In genomic region chr17:28898261-28898955, GRCh38 we compare ENCODE assay signal across 8 cellular contexts. TPM values are rescaled to one million over a fixed set of nuclear protein-coding genes. Genes with fewer than 3 reads are reported as not detected.
DNase-seq lines count a peak whose midpoint lies in the region; ATAC-seq, FAIRE-seq and TF ChIP-seq lines count a peak whose summit lies in the region.

No MANE protein-coding gene starts in this region.

- peaks cover 5% of the 10 kb centered on the region for H3K36me3 ChIP-seq in CD8-positive, alpha-beta memory T cell (ENCODE audit: insufficient read depth, low read length)
- H3K36me3 ChIP-seq in PC-9 (ENCODE audit: low read depth) (no peaks in the 10 kb centered on the region), endodermal cell (ENCODE audit: control insufficient read depth, insufficient read depth, low read length) (peaks cover 27% of the 10 kb centered on the region), trophoblast cell (ENCODE audit: control insufficient read depth in 1 of 2, insufficient read depth in 2 of 2, low read length in 2 of 2) (peaks cover 4 to 10% of the 10 kb centered on the region in 2 experiments), small intestine (ENCODE audit: control insufficient read depth in 2 of 2, insufficient read depth in 2 of 2, low read length in 2 of 2) (no peaks in the 10 kb centered on the region)

- no peak overlapping the region for H3K4ac ChIP-seq in trophoblast cell (ENCODE audit: low read depth, low read length)

- no peaks in the 10 kb centered on the region for H4K20me1 ChIP-seq in PC-9 (ENCODE audit: insufficient read depth)

- H3K27ac Mint-ChIP-seq in CD8-positive, alpha-beta memory T cell: peak overlapping the region; percentile 94 to 97 (median 95)
- peak overlapping the region; percentile 87 for H3K27ac Mint-ChIP-seq in endodermal cell

- no peaks in the 10 kb centered on the region for H3K27me3 ChIP-seq in CD8-positive, alpha-beta memory T cell (ENCODE audit: insufficient read depth, low read length, poor library complexity, severe bottlenecking)
- H3K27me3 ChIP-seq in PC-9 (ENCODE audit: insufficient read depth, low read depth): no peaks in the 10 kb centered on the region
- no peaks in the 10 kb centered on the region for H3K27me3 ChIP-seq in endodermal cell (ENCODE audit: control insufficient read depth, insufficient read depth, low read length, poor library complexity, severe bottlenecking)
- no peaks in the 10 kb centered on the region for H3K27me3 ChIP-seq in trophoblast cell (ENCODE audit: insufficient read depth, low read length)
- no peaks in the 10 kb centered on the region for H3K27me3 ChIP-seq in small intestine (ENCODE audit: control insufficient read depth in 2 of 2, insufficient read depth in 2 of 2, low read length in 2 of 2)

- H4K8ac ChIP-seq in trophoblast cell (ENCODE audit: low read depth, low read length): no peak overlapping the region

- intact Hi-C loops in PC-9 (cut with micrococcal nuclease; ENCODE audit: unreplicated experiment): no loop called here

- H3K27me3 Mint-ChIP-seq in CD8-positive, alpha-beta memory T cell: no peaks in the 10 kb centered on the region
- H3K27me3 Mint-ChIP-seq in endodermal cell (ENCODE audit: insufficient read depth): no peaks in the 10 kb centered on the region

- no peaks in the 10 kb centered on the region for H3K9me3 Mint-ChIP-seq in CD8-positive, alpha-beta memory T cell
- H3K9me3 Mint-ChIP-seq in endodermal cell: no peaks in the 10 kb centered on the region

- peaks cover 0 to 38% (median 8%) of the 10 kb centered on the region in 3 donors for H3K36me3 Mint-ChIP-seq in CD8-positive, alpha-beta memory T cell
- peaks cover 18% of the 10 kb centered on the region for H3K36me3 Mint-ChIP-seq in endodermal cell (ENCODE audit: low read depth)

- H3K79me1 ChIP-seq in trophoblast cell (ENCODE audit: low read length): peaks cover 13% of the 10 kb centered on the region

- H3K79me2 ChIP-seq in PC-9 (ENCODE audit: low read depth): peaks cover 20% of the 10 kb centered on the region
- peaks cover 14% of the 10 kb centered on the region for H3K79me2 ChIP-seq in trophoblast cell (ENCODE audit: control insufficient read depth, insufficient read depth, low read length, poor library complexity)

- peaks cover 58 to 76% (median 61%) of the 10 kb centered on the region in 3 donors for H3K4me1 Mint-ChIP-seq in CD8-positive, alpha-beta memory T cell
- H3K4me1 Mint-ChIP-seq in endodermal cell: peaks cover 19% of the 10 kb centered on the region

- H4K12ac ChIP-seq in trophoblast cell (ENCODE audit: low read depth, low read length): no peak overlapping the region

- DNase-seq in CD8-positive, alpha-beta memory T cell: no peak
- no peak for DNase-seq in PC-9
- DNase-seq in endodermal cell: peak; percentile 55
- peak; percentile 84 to 87 for DNase-seq in trophoblast cell
- DNase-seq in small intestine: no peak
- no peak for DNase-seq in Ammon's horn (ENCODE audit: low spot score)

- TF ChIP-seq CTCF in PC-9 (conservative IDR thresholded peaks at IDR 0.05): no peak
- no peak for TF ChIP-seq CTCF in endodermal cell (conservative IDR thresholded peaks at IDR 0.05)

- no TSS peak for BruUV-seq in PC-9 (replicated peaks; lab: Mats Ljungman, UMichigan)

- H4K91ac ChIP-seq in trophoblast cell (ENCODE audit: low read depth, low read length): no peak overlapping the region

- POLR2A ChIA-PET in CD8-positive, alpha-beta memory T cell (lab: Charles Lee): interaction anchor here (0.6 to 3.1 kb wide), 5 partner anchors 13 to 187 kb away, joined by 3 to 28 read pairs (median 4); partner anchors contain the start of gene PHF12
- POLR2A ChIA-PET in PC-9 (lab: Charles Lee; ENCODE audit: unreplicated experiment): interaction anchor here (0.6 kb wide), 4 partner anchors 43 to 179 kb away, joined by 3 to 12 read pairs (median 6); partner anchors contain the start of gene RPL23A

- no peak overlapping the region for H3K14ac ChIP-seq in trophoblast cell (ENCODE audit: low read length)

- H2BK120ac ChIP-seq in trophoblast cell (ENCODE audit: insufficient read depth, low read length, poor library complexity): no peak overlapping the region

- peak overlapping the region; percentile 88 to 99 (median 97) for H3K4me3 Mint-ChIP-seq in CD8-positive, alpha-beta memory T cell
- H3K4me3 Mint-ChIP-seq in endodermal cell: peak overlapping the region; percentile 90

- CTCF ChIA-PET in CD8-positive, alpha-beta memory T cell (lab: Charles Lee): interaction anchor here (0.9 to 3.2 kb wide), 14 partner anchors 8 to 219 kb away, joined by 3 to 16 read pairs (median 4); partner anchors contain the start of genes PHF12, RPL23A and TLCD1
- CTCF ChIA-PET in PC-9 (lab: Charles Lee): interaction anchor here (1.4 kb wide), 1 partner anchor 137 kb away, joined by 3 read pairs; no protein-coding TSS in a partner anchor

- no peak overlapping the region for H2BK5ac ChIP-seq in trophoblast cell (ENCODE audit: low read depth, low read length, poor library complexity)

- H3F3A ChIP-seq in PC-9 (ENCODE audit: insufficient read depth, low read depth): peaks cover 30% of the 10 kb centered on the region

- H3K27ac ChIP-seq in CD8-positive, alpha-beta memory T cell (ENCODE audit: low read depth, low read length): peak overlapping the region; percentile 84
- H3K27ac ChIP-seq in PC-9 (no peak overlapping the region), endodermal cell (ENCODE audit: low read depth, low read length) (no peak overlapping the region), trophoblast cell (ENCODE audit: low read depth, low read length) (no peak overlapping the region), small intestine (ENCODE audit: low read depth in 1 of 2, low read length in 1 of 2) (peak overlapping the region in 1 of 2 donors; percentile 81)

- H3K18ac ChIP-seq in trophoblast cell (ENCODE audit: low read length): no peak overlapping the region

- FAIRE-seq in small intestine (lab: Jason Lieb, UNC): no peak

- H3K4me2 ChIP-seq in PC-9 (peak overlapping the region; percentile 84), trophoblast cell (ENCODE audit: low read length) (no peak overlapping the region)

- H3K4me1 ChIP-seq in CD8-positive, alpha-beta memory T cell (ENCODE audit: insufficient read depth, low read length): peaks cover 64% of the 10 kb centered on the region
- H3K4me1 ChIP-seq in PC-9 (replicated peaks; ENCODE audit: insufficient read depth): peaks cover 28% of the 10 kb centered on the region
- no peaks in the 10 kb centered on the region for H3K4me1 ChIP-seq in endodermal cell (ENCODE audit: control insufficient read depth, insufficient read depth, low read length)
- H3K4me1 ChIP-seq in trophoblast cell (ENCODE audit: control insufficient read depth in 1 of 2, insufficient read depth in 2 of 2, low read length in 2 of 2): peaks cover 12 to 20% of the 10 kb centered on the region in 2 experiments
- peaks cover 2 to 8% of the 10 kb centered on the region in 2 donors for H3K4me1 ChIP-seq in small intestine (ENCODE audit: control insufficient read depth in 2 of 2, insufficient read depth in 1 of 2, low read depth in 1 of 2, low read length in 1 of 2)

- WGBS in endodermal cell (ENCODE audit: insufficient coverage in 1 of 2, insufficient read length in 1 of 2), 2 experiments: 90% methylated on average over 10 to 18 of the region's 18 CpGs
- no CpG with 5 or more reads among the region's 18 CpGs for WGBS in trophoblast cell (ENCODE audit: extremely low coverage, insufficient coverage, insufficient read length)
- WGBS in small intestine, 3 donors: 75 to 84% (median 78%) methylated on average over 18 of the region's 18 CpGs

- H3K9me2 ChIP-seq in PC-9 (ENCODE audit: insufficient read depth): no peaks in the 10 kb centered on the region

- H3K9ac ChIP-seq in endodermal cell (ENCODE audit: extremely low read depth, low read length, poor library complexity, severe bottlenecking) (no peak overlapping the region), trophoblast cell (ENCODE audit: low read length) (no peak overlapping the region)

- H3K4me3 ChIP-seq in CD8-positive, alpha-beta memory T cell (ENCODE audit: low read length): peak overlapping the region; percentile 93
- H3K4me3 ChIP-seq in PC-9 (peak overlapping the region; percentile 80), endodermal cell (ENCODE audit: low read length) (no peak overlapping the region), trophoblast cell (ENCODE audit: low read depth, low read length) (no peak overlapping the region), small intestine (ENCODE audit: low read depth in 1 of 2, low read length in 2 of 2) (no peak overlapping the region)

- peak overlapping the region; percentile 85; the same call in 1 of the 2 replicates for H2AFZ ChIP-seq in PC-9
- H2AFZ ChIP-seq in trophoblast cell (ENCODE audit: insufficient read depth, low read length, poor library complexity): no peak overlapping the region

- no peak overlapping the region for H3K23ac ChIP-seq in trophoblast cell (ENCODE audit: low read length)

- no peak overlapping the region for H2BK12ac ChIP-seq in trophoblast cell (ENCODE audit: low read length)

- H3K9me3 ChIP-seq in CD8-positive, alpha-beta memory T cell (ENCODE audit: low read length): no peaks in the 10 kb centered on the region
- H3K9me3 ChIP-seq in PC-9 (ENCODE audit: insufficient read depth, low read depth) (no peaks in the 10 kb centered on the region), endodermal cell (ENCODE audit: control insufficient read depth, low read length) (no peaks in the 10 kb centered on the region), trophoblast cell (ENCODE audit: insufficient read depth, low read depth, low read length) (no peaks in the 10 kb centered on the region), small intestine (ENCODE audit: control insufficient read depth, low read depth) (no peaks in the 10 kb centered on the region)

- H2AK5ac ChIP-seq in trophoblast cell (ENCODE audit: low read length): no peak overlapping the region

- ATAC-seq in HG03159 (IDR thresholded peaks at IDR 0.05; ENCODE audit: unreplicated experiment): no peak
- no peak for ATAC-seq in GM19397 (IDR thresholded peaks at IDR 0.05; ENCODE audit: unreplicated experiment)

RNA-seq across cellular contexts. Expression of gene FLOT2, which starts 0.9 kb away (rescaled TPM):
- 100 to 1,000 TPM; 113 to 115 TPM for total RNA-seq in CD8-positive, alpha-beta memory T cell
- polyA plus RNA-seq in CD8-positive, alpha-beta memory T cell: 268 TPM
- total RNA-seq in PC-9 (2021) (118 and 128 TPM in 2 replicates), endodermal cell (100 to 1,000 TPM; 195 to 215 TPM)
- 90.5 TPM for polyA plus RNA-seq in endodermal cell (2013, experiment 1 of 2)
- 92.9 TPM for polyA plus RNA-seq in endodermal cell (2013, experiment 2 of 2)
- polyA plus RNA-seq in trophoblast cell (2013): 54.6 and 58.2 TPM in 2 replicates
- polyA plus RNA-seq in small intestine: 10 to 100 TPM; 19.9 to 48.7 (median 24.9) TPM

RNA-seq across cellular contexts. Expression of gene DHRS13, which starts 4.5 kb away (rescaled TPM):
- 10 to 100 TPM; 32.6 to 34.7 TPM for total RNA-seq in CD8-positive, alpha-beta memory T cell
- 26.5 TPM for polyA plus RNA-seq in CD8-positive, alpha-beta memory T cell
- total RNA-seq in PC-9 (2021): 15.8 and 17.5 TPM in 2 replicates
- 10 to 100 TPM; 19.1 to 24.8 TPM for total RNA-seq in endodermal cell
- 17.5 TPM for polyA plus RNA-seq in endodermal cell (2013, experiment 1 of 2)
- 14.9 TPM for polyA plus RNA-seq in endodermal cell (2013, experiment 2 of 2)
- polyA plus RNA-seq in trophoblast cell (2013): 11.2 and 11.4 TPM in 2 replicates
- polyA plus RNA-seq in small intestine: 10 to 100 TPM in 1 of 3 donors, 1 to 10 TPM in 2; 7.3 to 11.3 (median 7.6) TPM

RNA-seq across cellular contexts. Expression of gene ERAL1, which starts 43.6 kb away (rescaled TPM):
- total RNA-seq in CD8-positive, alpha-beta memory T cell: 10 to 100 TPM; 84.1 to 86.2 TPM
- polyA plus RNA-seq in CD8-positive, alpha-beta memory T cell: 44.7 TPM
- total RNA-seq in PC-9 (2021) (47.1 and 56.6 TPM in 2 replicates), endodermal cell (10 to 100 TPM; 54.2 to 60.9 TPM)
- polyA plus RNA-seq in endodermal cell (2013, experiment 1 of 2): 61.4 TPM
- 58.7 TPM for polyA plus RNA-seq in endodermal cell (2013, experiment 2 of 2)
- polyA plus RNA-seq in trophoblast cell (2013): 39.0 and 40.1 TPM in 2 replicates
- polyA plus RNA-seq in small intestine: 10 to 100 TPM; 38.5 to 46.7 (median 46.6) TPM

RNA-seq across cellular contexts. Expression of gene PHF12, which starts 52.9 kb away (rescaled TPM):
- 10 to 100 TPM; 58.1 to 62.1 TPM for total RNA-seq in CD8-positive, alpha-beta memory T cell
- polyA plus RNA-seq in CD8-positive, alpha-beta memory T cell: 11.6 TPM
- 36.0 and 48.4 TPM in 2 replicates for total RNA-seq in PC-9 (2021)
- total RNA-seq in endodermal cell: 10 to 100 TPM; 60.0 to 61.0 TPM
- 41.2 TPM for polyA plus RNA-seq in endodermal cell (2013, experiment 1 of 2)
- polyA plus RNA-seq in endodermal cell (2013, experiment 2 of 2): 39.4 TPM
- polyA plus RNA-seq in trophoblast cell (2013): 18.5 and 19.8 TPM in 2 replicates
- 10 to 100 TPM in 2 of 3 donors, 1 to 10 TPM in 1; 6.5 to 15.2 (median 15.0) TPM for polyA plus RNA-seq in small intestine

RNA-seq across cellular contexts. Expression of gene FAM222B, which starts 55.8 kb away (rescaled TPM):
- total RNA-seq in CD8-positive, alpha-beta memory T cell: 10 to 100 TPM; 20.6 to 21.5 TPM
- 19.3 TPM for polyA plus RNA-seq in CD8-positive, alpha-beta memory T cell
- total RNA-seq in PC-9 (2021): 14.2 and 26.4 TPM in 2 replicates
- 10 to 100 TPM; 59.2 to 75.7 TPM for total RNA-seq in endodermal cell
- polyA plus RNA-seq in endodermal cell (2013, experiment 1 of 2): 43.2 TPM
- 39.4 TPM for polyA plus RNA-seq in endodermal cell (2013, experiment 2 of 2)
- 45.9 and 48.6 TPM in 2 replicates for polyA plus RNA-seq in trophoblast cell (2013)
- polyA plus RNA-seq in small intestine: 10 to 100 TPM in 2 of 3 donors, 1 to 10 TPM in 1; 9.7 to 13.6 (median 13.2) TPM

Comparison
In these comparisons a context has a peak if more than half of its experiments do, and no peak if none do; other contexts are left out.
1. DNase-seq: peak in endodermal cell (single experiment) and trophoblast cell (2 of 2); none in CD8-positive, alpha-beta memory T cell (0 of 5), PC-9 (0 of 2), small intestine (single experiment) and Ammon's horn (single experiment).
2. H3K4me3 ChIP-seq: peak in CD8-positive, alpha-beta memory T cell (single experiment) and PC-9 (single experiment); none in endodermal cell (single experiment), trophoblast cell (single experiment) and small intestine (0 of 2).